Comparison of ENCODE assay signal across 24 cellular contexts in genomic region chr4:164467493-164467892, GRCh38.
"Had no signal": no experiment of that assay in that cellular context is flagged by ENCODE, and none has a peak within 500 bp of the region (broad histone marks: within the 10 kb centered on the region; RNA-seq: fewer than 3 reads in every experiment).

No MANE protein-coding gene starts in this region.

- H3K27ac ChIP-seq: body of pancreas, colonic mucosa, dorsolateral prefrontal cortex, heart left ventricle, lower lobe of right lung, sigmoid colon, uterus, WERI-Rb-1 had no signal

- DNase-seq: activated CD4-positive, alpha-beta T cell treated with anti-CD3 and anti-CD28 coated beads for 1 hour; activated CD4-positive, alpha-beta T cell treated with anti-CD3 and anti-CD28 coated beads, Interleukin-2, amount 50 U/mL, for 1 hour; activated CD8-positive, alpha-beta T cell treated with anti-CD3 and anti-CD28 coated beads, Interleukin-2, amount 10 ng/mL, durations not matched to agents 7 days and 5 days; activated gamma-delta T cell treated with Interleukin-2 at 50 U/mL for 16 hours; anterior cingulate cortex; body of pancreas; colonic mucosa; dorsolateral prefrontal cortex; effector memory CD8-positive, alpha-beta T cell; heart left ventricle; lower lobe of right lung; naive B cell; occipital lobe; sigmoid colon; stimulated activated CD4-positive, alpha-beta T cell treated with anti-CD3 and anti-CD28 coated beads, Interleukin-15, amount 100 ng/mL, for 24 hours; stimulated activated CD8-positive, alpha-beta memory T cell treated with anti-CD3 and anti-CD28 coated beads, Interleukin-4, amount 100 ng/mL, for 48 hours; stimulated activated naive B cell treated with anti-CD40 and anti-IgM and Interleukin-4, amounts not matched to agents 10 μg/mL and 1 μg/mL and 100 μg/mL, for 72 hours; trophoblast cell; uterus; WERI-Rb-1 had no signal

- H3K4me1 ChIP-seq: body of pancreas, colonic mucosa, heart left ventricle, lower lobe of right lung, sigmoid colon, uterus had no signal

- H3K4me3 ChIP-seq: body of pancreas, colonic mucosa, dorsolateral prefrontal cortex, heart left ventricle, lower lobe of right lung, sigmoid colon, smooth muscle cell, uterus had no signal

- H3K4me2 ChIP-seq: smooth muscle cell had no signal

- ATAC-seq: activated CD8-positive, alpha-beta T cell treated with anti-CD3 and anti-CD28 coated beads, Interleukin-2, amount 10 ng/mL, durations not matched to agents 7 days and 5 days; body of pancreas; effector memory CD8-positive, alpha-beta T cell; heart left ventricle; left lobe of liver; lower lobe of right lung; stimulated activated naive B cell treated with anti-CD40 and anti-IgM and Interleukin-4, amounts not matched to agents 10 μg/mL and 1 μg/mL and 100 μg/mL, for 72 hours had no signal

- H3K27me3 ChIP-seq: body of pancreas, colonic mucosa, dorsolateral prefrontal cortex, heart left ventricle, sigmoid colon, uterus had no signal

- H3K9me3 ChIP-seq: body of pancreas, colonic mucosa, heart left ventricle, lower lobe of right lung, sigmoid colon, uterus had no signal

- FAIRE-seq: endothelial cell of umbilical vein, TTC549 had no signal

- H3K36me3 ChIP-seq: colonic mucosa, heart left ventricle, lower lobe of right lung, sigmoid colon, uterus, WERI-Rb-1 had no signal
